Comparison of ENCODE assay signal across 7 cellular contexts in genomic region chr10:105241254-105241653, GRCh38.
"Had no signal": no experiment of that assay in that cellular context is flagged by ENCODE, and none has a peak within 500 bp of the region (broad histone marks: within the 10 kb centered on the region; RNA-seq: fewer than 3 reads in every experiment).

No MANE protein-coding gene starts in this region.

- H3K36me3 Mint-ChIP-seq: IgD-negative memory B cell had no signal

- H3K36me3 ChIP-seq: HAP-1 had no signal

- H3K4me1 ChIP-seq: HAP-1 had no signal

- H3K9ac ChIP-seq: GM23248 had no signal

- H3K27ac Mint-ChIP-seq: HFFc6, IgD-negative memory B cell had no signal

- DNase-seq: GM23248, GOT3, H7, HFFc6 had no signal

- H3K27me3 Mint-ChIP-seq: IgD-negative memory B cell had no signal

- H3K9me3 ChIP-seq: HAP-1 had no signal

- H3K4me3 Mint-ChIP-seq: HFFc6 had no signal

- H3K4me1 Mint-ChIP-seq: IgD-negative memory B cell had no signal

- H3K4me3 ChIP-seq: GM23248, HAP-1 had no signal

- H3K27ac ChIP-seq: GM23248, HL-60 had no signal
